23 cellular contexts compared by ENCODE assay signal in the genomic region with DNA sequence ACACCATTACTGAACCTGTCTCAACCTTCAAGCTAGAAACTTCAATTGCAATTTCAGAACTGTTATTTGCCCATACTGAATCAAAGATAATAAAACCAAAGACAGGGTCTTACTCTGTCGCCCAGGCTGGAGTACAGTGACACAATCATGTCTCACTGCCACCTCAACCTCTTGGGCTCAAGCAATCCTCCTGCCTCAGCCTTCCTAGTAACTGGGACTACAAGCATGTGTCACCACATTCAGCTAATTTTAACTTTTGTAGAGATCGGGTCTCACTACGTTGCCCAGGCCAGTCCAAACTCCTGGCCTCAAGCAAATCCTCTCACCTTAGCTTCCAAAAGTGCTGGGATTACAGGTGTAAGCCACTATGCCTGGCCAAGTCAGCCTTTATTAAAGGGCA.
A peak's percentile ranks its signal among the peaks of the same experiment; 100 is the strongest.
DNase-seq lines count a peak whose midpoint lies in the region; ATAC-seq and TF ChIP-seq lines count a peak whose summit lies in the region.
"Had no signal": no experiment of that assay in that cellular context is flagged by ENCODE, and none has a peak within 500 bp of the region (broad histone marks: within the 10 kb centered on the region; RNA-seq: fewer than 3 reads in every experiment).

No MANE protein-coding gene starts in this region.

- H3K27ac ChIP-seq in A673 (ENCODE audit: low read depth, low read length, poor library complexity, severe bottlenecking) (peak overlapping the region; percentile 83), Karpas-422 (ENCODE audit: low read length) (no peak overlapping the region), esophagus squamous epithelium (peak overlapping the region in 3 of 4 donors; percentile 1 to 78 (median 10))
- H3K27ac ChIP-seq in CD4-positive, CD25-positive, alpha-beta regulatory T cell (ENCODE audit: insufficient read depth, low read length, poor library complexity, severe bottlenecking) = no peak overlapping the region
- H3K27ac ChIP-seq: BLaER1 had no signal

- peaks cover 8% of the 10 kb centered on the region for H3K9me3 ChIP-seq in A673 (ENCODE audit: low read depth, low read length, poor library complexity, severe bottlenecking)
- no peaks in the 10 kb centered on the region for H3K9me3 ChIP-seq in CD4-positive, CD25-positive, alpha-beta regulatory T cell (ENCODE audit: control insufficient read depth in 2 of 2, low read length in 2 of 2)
- 0 out of 2 replicates have a peak, but pooled peaks cover 6% of the 10 kb centered on the region for H3K9me3 ChIP-seq in Karpas-422 (ENCODE audit: low read length)
- peaks cover 0 to 4% (median 0%) of the 10 kb centered on the region in 3 donors for H3K9me3 ChIP-seq in esophagus squamous epithelium
- H3K9me3 ChIP-seq: Caco-2 had no signal

- CTCF ChIA-PET in A673 (lab: Charles Lee) = no interaction called here

- TF ChIP-seq CTCF in A673 (conservative IDR thresholded peaks at IDR 0.05; ENCODE audit: low read depth, low read length) (no peak), esophagus squamous epithelium (IDR thresholded peaks at IDR 0.05) (no peak)

- H3K36me3 Mint-ChIP-seq in CD4-positive, CD25-positive, alpha-beta regulatory T cell = no peaks in the 10 kb centered on the region
- H3K36me3 Mint-ChIP-seq: CD4-positive, alpha-beta memory T cell had no signal

- H3K9ac ChIP-seq in Karpas-422 (ENCODE audit: low read length) = no peak overlapping the region
- H3K9ac ChIP-seq: BLaER1 had no signal

- H4K20me1 ChIP-seq in Karpas-422 (ENCODE audit: insufficient read depth, low read depth, low read length) = no peaks in the 10 kb centered on the region
- H4K20me1 ChIP-seq: BLaER1 had no signal

- H3K9me2 ChIP-seq in Karpas-422 (replicated peaks; ENCODE audit: insufficient read depth, low read length) = no peaks in the 10 kb centered on the region

- BruUV-seq in A673 (replicated peaks; lab: Mats Ljungman, UMichigan) = no TSS peak

- TF ChIP-seq POLR2A in esophagus squamous epithelium (IDR thresholded peaks at IDR 0.05) = no peak

- H3K4me1 ChIP-seq in A673 (ENCODE audit: insufficient read depth, low read length, poor library complexity, severe bottlenecking) = peaks cover 54% of the 10 kb centered on the region
- H3K4me1 ChIP-seq in CD4-positive, CD25-positive, alpha-beta regulatory T cell (ENCODE audit: control insufficient read depth, insufficient read depth, low read length, poor library complexity, severe bottlenecking) = peaks cover 8% of the 10 kb centered on the region
- H3K4me1 ChIP-seq in Karpas-422 (ENCODE audit: low read length) = peaks cover 27% of the 10 kb centered on the region
- peaks cover 0 to 40% (median 5%) of the 10 kb centered on the region in 3 donors for H3K4me1 ChIP-seq in esophagus squamous epithelium
- H3K4me1 ChIP-seq: BLaER1, Caco-2 had no signal

- peaks cover 17% of the 10 kb centered on the region for H3K79me2 ChIP-seq in Karpas-422 (ENCODE audit: low read length)

- no peaks in the 10 kb centered on the region for H3K27me3 Mint-ChIP-seq in CD4-positive, CD25-positive, alpha-beta regulatory T cell
- H3K27me3 Mint-ChIP-seq: CD4-positive, alpha-beta memory T cell; IgD-negative memory B cell had no signal

- no peaks in the 10 kb centered on the region for H3K27me3 ChIP-seq in A673 (replicated peaks; ENCODE audit: insufficient read depth, low read depth, low read length, poor library complexity)
- H3K27me3 ChIP-seq in CD4-positive, CD25-positive, alpha-beta regulatory T cell (ENCODE audit: control insufficient read depth, insufficient read depth, low read length) = no peaks in the 10 kb centered on the region
- no peaks in the 10 kb centered on the region for H3K27me3 ChIP-seq in Karpas-422 (ENCODE audit: low read length)
- no peaks in the 10 kb centered on the region for H3K27me3 ChIP-seq in esophagus squamous epithelium
- H3K27me3 ChIP-seq: BLaER1 had no signal

- H3K4me3 ChIP-seq in A673 (ENCODE audit: low read depth, low read length, poor library complexity, severe bottlenecking) (no peak overlapping the region), Karpas-422 (ENCODE audit: low read length) (no peak overlapping the region), esophagus squamous epithelium (no peak overlapping the region)
- H3K4me3 ChIP-seq in CD4-positive, CD25-positive, alpha-beta regulatory T cell (ENCODE audit: low read depth, low read length) = peak overlapping the region; percentile 67
- H3K4me3 ChIP-seq: BLaER1, GM23338 had no signal

- peaks cover 22 to 53% (median 34%) of the 10 kb centered on the region in 4 donors for H3K4me1 Mint-ChIP-seq in CD4-positive, CD25-positive, alpha-beta regulatory T cell
- H3K4me1 Mint-ChIP-seq: GM23338 had no signal

- no peak for DNase-seq in A673 (ENCODE audit: low spot score)
- DNase-seq in CD4-positive, CD25-positive, alpha-beta regulatory T cell = no peak
- DNase-seq in Karpas-422 = no peak
- DNase-seq in esophagus squamous epithelium (lab: John Stamatoyannopoulos, UW) = no peak
- no peak for DNase-seq in middle frontal gyrus (ENCODE audit: extremely low spot score, low spot score)
- DNase-seq in left colon = no peak
- DNase-seq: ACHN; Caco-2; CD4-positive, alpha-beta memory T cell; DMS 273 treated with DMSO at 0.1 percent for 48 hours; DMS79 treated with DMSO at 0.1 percent for 48 hours; HCEC 1CT; NCI-H1048; NCI-H1417 treated with DMSO at 0.1 percent for 48 hours; NCI-H187; NCI-H446; NCI-H526; PC-3; SHP77 had no signal

- intact Hi-C loops in A673 (cut with micrococcal nuclease; ENCODE audit: unreplicated experiment) = no loop called here
- intact Hi-C loops in esophagus squamous epithelium (cut with DNase I) = no loop called here
- intact Hi-C loops in left colon (cut with DNase I, micrococcal nuclease) = no loop called here

- whole genome bisulfite sequencing in esophagus squamous epithelium, 2 donors = 77 to 87% methylated on average over 3 of the region's 3 CpGs

- 0 out of 2 replicates have a peak overlapping the region, but pooled peaks have one; percentile 17 for H2AFZ ChIP-seq in Karpas-422 (ENCODE audit: low read length)
- H2AFZ ChIP-seq: GM23338 had no signal

- peak overlapping the region in 2 of 4 donors; percentile 16 to 89 for H3K4me3 Mint-ChIP-seq in CD4-positive, CD25-positive, alpha-beta regulatory T cell
- H3K4me3 Mint-ChIP-seq: CD4-positive, alpha-beta memory T cell; GM23338 had no signal

- peak overlapping the region in 1 of 3 donors; percentile 23 for H3K27ac Mint-ChIP-seq in CD4-positive, CD25-positive, alpha-beta regulatory T cell
- H3K27ac Mint-ChIP-seq: CD4-positive, alpha-beta memory T cell; GM23338; IgD-negative memory B cell had no signal

- no peak for ATAC-seq in CD4-positive, CD25-positive, alpha-beta regulatory T cell (ENCODE audit: low read depth in 2 of 2)
- ATAC-seq in HG03457 (IDR thresholded peaks at IDR 0.05; ENCODE audit: unreplicated experiment) = no peak
- no peak for ATAC-seq in left colon
- ATAC-seq: GM23338, PC-3 had no signal

- POLR2A ChIA-PET in A673 (lab: Charles Lee; ENCODE audit: low non-redundant PET) = no interaction called here

- H3K36me3 ChIP-seq in A673 (ENCODE audit: insufficient read depth, low read length, poor library complexity, severe bottlenecking) = peaks cover 18% of the 10 kb centered on the region
- no peaks in the 10 kb centered on the region for H3K36me3 ChIP-seq in CD4-positive, CD25-positive, alpha-beta regulatory T cell (ENCODE audit: control insufficient read depth, insufficient read depth, low read length)
- no peaks in the 10 kb centered on the region for H3K36me3 ChIP-seq in Karpas-422 (ENCODE audit: insufficient read depth, low read length)
- no peaks in the 10 kb centered on the region for H3K36me3 ChIP-seq in esophagus squamous epithelium

- no peak overlapping the region for H3K4me2 ChIP-seq in Karpas-422 (ENCODE audit: low read depth, low read length, poor library complexity, severe bottlenecking)
- H3K4me2 ChIP-seq: BLaER1, GM23338 had no signal

- peaks cover 0 to 9% (median 1%) of the 10 kb centered on the region in 7 donors for H3K9me3 Mint-ChIP-seq in CD4-positive, CD25-positive, alpha-beta regulatory T cell
- H3K9me3 Mint-ChIP-seq: GM23338 had no signal

Comparison
In these comparisons a context has a peak if more than half of its experiments do, and no peak if none do; other contexts are left out.
1. H3K27ac ChIP-seq: peak in A673 (single experiment) and esophagus squamous epithelium (3 of 4); none in CD4-positive, CD25-positive, alpha-beta regulatory T cell (single experiment) and Karpas-422 (single experiment).